ENCODE assay signal across 32 cellular contexts in genomic region chr18:74748809-74749208, GRCh38.
A peak's percentile ranks its signal among the peaks of the same experiment; 100 is the strongest.
DNase-seq lines count a peak whose midpoint lies in the region; ATAC-seq, FAIRE-seq and TF ChIP-seq lines count a peak whose summit lies in the region.
"Had no signal": no experiment of that assay in that cellular context is flagged by ENCODE, and none has a peak within 500 bp of the region (broad histone marks: within the 10 kb centered on the region; RNA-seq: fewer than 3 reads in every experiment).

No MANE protein-coding gene starts in this region.

- no peak for FAIRE-seq in HTR-8/SVneo (lab: Jason Lieb, UNC)
- FAIRE-seq: bronchial epithelial cell, GM18507 had no signal

- intact Hi-C loops in A673 (cut with micrococcal nuclease; ENCODE audit: unreplicated experiment), result no loop called here

- CTCF ChIA-PET in A673 (lab: Charles Lee), result no interaction called here

- H3K4me1 ChIP-seq in A673 (ENCODE audit: insufficient read depth, low read length, poor library complexity, severe bottlenecking), result no peaks in the 10 kb centered on the region
- H3K4me1 ChIP-seq in endocrine pancreas (ENCODE audit: control insufficient read depth, insufficient read depth, low read length), result peaks cover 3% of the 10 kb centered on the region
- H3K4me1 ChIP-seq: parathyroid adenoma, right atrium auricular region, upper lobe of right lung had no signal

- no peak for ATAC-seq in HG03139 (IDR thresholded peaks at IDR 0.05; ENCODE audit: unreplicated experiment)
- ATAC-seq: activated naive CD4-positive, alpha-beta T cell treated with anti-CD3 and anti-CD28 coated beads, Interleukin-2, amount 50 U/mL, for 72 hours; mucosa of descending colon; stimulated activated memory B cell treated with anti-CD40 and anti-IgM and Interleukin-4, amounts not matched to agents 10 μg/mL and 1 μg/mL and 100 μg/mL, for 72 hours; upper lobe of right lung had no signal

- TF ChIP-seq CTCF in A673 (conservative IDR thresholded peaks at IDR 0.05; ENCODE audit: low read depth, low read length), result no peak

- H3K27ac ChIP-seq in A673 (ENCODE audit: low read depth, low read length, poor library complexity, severe bottlenecking), result no peak overlapping the region
- H3K27ac ChIP-seq: parathyroid adenoma, right atrium auricular region, RWPE1, SK-N-MC, upper lobe of right lung had no signal

- H3K27me3 ChIP-seq in A673 (replicated peaks; ENCODE audit: insufficient read depth, low read depth, low read length, poor library complexity) (no peaks in the 10 kb centered on the region), endocrine pancreas (ENCODE audit: control insufficient read depth, insufficient read depth, low read length) (no peaks in the 10 kb centered on the region)
- H3K27me3 ChIP-seq: BE2C, MG63, right atrium auricular region, upper lobe of right lung had no signal

- no TSS peak for BruUV-seq in A673 (replicated peaks; lab: Mats Ljungman, UMichigan)

- H3K36me3 ChIP-seq in A673 (ENCODE audit: insufficient read depth, low read length, poor library complexity, severe bottlenecking) (no peaks in the 10 kb centered on the region), endocrine pancreas (ENCODE audit: control insufficient read depth, insufficient read depth, low read length) (no peaks in the 10 kb centered on the region)
- H3K36me3 ChIP-seq: BE2C, MG63, right atrium auricular region, upper lobe of right lung had no signal

- POLR2A ChIA-PET in A673 (lab: Charles Lee; ENCODE audit: low non-redundant PET), result no interaction called here

- H3K9me3 ChIP-seq in A673 (ENCODE audit: low read depth, low read length, poor library complexity, severe bottlenecking) (no peaks in the 10 kb centered on the region), endocrine pancreas (ENCODE audit: control insufficient read depth, low read length) (no peaks in the 10 kb centered on the region)
- H3K9me3 ChIP-seq: BE2C, MG63, right atrium auricular region, upper lobe of right lung had no signal

- H3K4me3 ChIP-seq in A673 (ENCODE audit: low read depth, low read length, poor library complexity, severe bottlenecking) (no peak overlapping the region), endocrine pancreas (ENCODE audit: control insufficient read depth, insufficient read depth, low read length) (peak overlapping the region; percentile 34)
- H3K4me3 ChIP-seq: lung, MG63, mucosa of descending colon, right atrium auricular region, SK-N-MC, upper lobe of right lung had no signal

- H3K9ac ChIP-seq in endocrine pancreas (ENCODE audit: control insufficient read depth, insufficient read depth, low read length), result no peak overlapping the region
- H3K9ac ChIP-seq: parathyroid adenoma had no signal

- DNase-seq in A673 (ENCODE audit: low spot score) (peak; percentile 36), NCI-H1105 (lab: John Stamatoyannopoulos, UW) (peak; percentile 38), NCI-H345 treated with DMSO at 0.1 percent for 48 hours (lab: John Stamatoyannopoulos, UW; ENCODE audit: unreplicated experiment) (peak; percentile 55), DMS114 treated with DMSO at 0.1 percent for 48 hours (lab: John Stamatoyannopoulos, UW; ENCODE audit: unreplicated experiment) (no peak), HTR-8/SVneo (ENCODE audit: insufficient read length, low spot score) (no peak)
- DNase-seq in activated effector memory CD4-positive, alpha-beta T cell treated with Interleukin-2 at 50 U/mL for 16 hours, result no peak
- DNase-seq: activated CD4-positive, alpha-beta T cell treated with anti-CD3 and anti-CD28 coated beads, Interleukin-2, amount 50 U/mL, for 48 hours; activated CD4-positive, CD25-positive, alpha-beta regulatory T cell; BE2C; DMS79 treated with DMSO at 0.1 percent for 48 hours; effector CD4-positive, alpha-beta T cell; glutamatergic neuron; HCEC 1CT; KBM-7; MG63; mucosa of descending colon; NCI-H1694; stimulated activated CD4-positive, alpha-beta T cell treated with anti-CD3 and anti-CD28 coated beads, Interleukin-12 subunit alpha, Interleukin-12 subunit beta, amount 100 ng/mL, for 4 hours; stimulated activated CD4-positive, alpha-beta T cell treated with anti-CD3 and anti-CD28 coated beads, Interleukin-4, amount 100 ng/mL, for 1 hour; substantia nigra; upper lobe of right lung had no signal

Comparison
In these comparisons a context has a peak if more than half of its experiments do, and no peak if none do; other contexts are left out.
1. DNase-seq: peak in A673 (single experiment), NCI-H1105 (single experiment) and NCI-H345 treated with DMSO at 0.1 percent for 48 hours (single experiment); none in DMS114 treated with DMSO at 0.1 percent for 48 hours (single experiment), activated effector memory CD4-positive, alpha-beta T cell treated with Interleukin-2 at 50 U/mL for 16 hours (single experiment) and HTR-8/SVneo (single experiment).